Comparison of ENCODE assay signal across 8 cellular contexts in the genomic region with DNA sequence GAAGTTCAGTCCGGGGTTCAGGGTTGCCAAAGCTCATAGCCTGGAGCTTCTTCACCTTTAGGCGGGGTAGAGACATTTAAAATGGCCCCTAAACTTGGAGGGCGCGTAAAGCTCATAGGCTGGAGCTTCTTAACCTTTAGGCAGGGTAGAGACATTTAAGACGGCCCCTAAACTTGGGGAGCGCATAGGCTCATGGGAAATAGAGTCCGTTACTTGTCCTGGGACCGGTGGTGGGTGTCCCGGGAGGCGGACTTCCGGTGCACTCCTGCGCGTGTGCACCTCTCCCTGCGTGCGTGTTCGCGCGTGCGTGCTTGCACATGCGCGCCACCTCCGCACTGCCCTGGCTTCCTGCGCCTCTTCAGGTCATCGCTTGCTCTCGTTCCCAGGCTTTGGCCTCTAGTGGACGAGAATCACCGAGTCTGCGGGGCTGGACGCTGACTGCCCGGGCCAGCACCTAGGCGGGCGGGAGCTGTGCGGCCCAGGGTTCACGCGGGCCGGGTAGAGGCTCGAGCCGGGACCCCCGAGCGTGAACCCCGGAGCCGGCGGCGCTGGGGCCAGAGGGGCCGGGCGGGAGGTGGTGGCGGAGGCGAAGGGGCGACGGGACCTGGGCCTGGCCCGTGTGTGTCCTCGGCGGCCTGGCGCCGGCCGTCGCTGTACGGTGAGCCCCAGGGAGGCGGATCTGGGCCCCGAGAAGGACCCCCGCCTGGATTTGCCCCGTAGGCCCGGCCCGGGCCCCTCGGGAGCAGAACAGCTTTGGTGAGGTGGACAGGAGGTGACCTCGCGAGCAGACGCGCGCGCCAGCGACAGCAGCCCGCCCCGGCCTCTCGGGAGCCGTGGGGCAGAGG. TPM values are rescaled to one million over a fixed set of nuclear protein-coding genes. Genes with fewer than 3 reads are reported as not detected.
A peak's percentile ranks its signal among the peaks of the same experiment; 100 is the strongest.
DNase-seq lines count a peak whose midpoint lies in the region; ATAC-seq and TF ChIP-seq lines count a peak whose summit lies in the region.
"Not testable (repeated sequence)": the region's sequence is repeated elsewhere in the genome, so short reads cannot be mapped to it uniquely, and the experiment has no call there.

No MANE protein-coding gene starts in this region.

- ATAC-seq in GM19372 (IDR thresholded peaks at IDR 0.05; ENCODE audit: low read depth, unreplicated experiment) (peak; percentile 98), HG03521 (IDR thresholded peaks at IDR 0.05; ENCODE audit: unreplicated experiment) (peak; percentile 99), right lobe of liver (peak; percentile 99 to 100 (median 100))

- peak overlapping the region; percentile 53 to 93 (median 72) for H3K27ac ChIP-seq in right lobe of liver

- H3K27me3 ChIP-seq in right lobe of liver: not testable (repeated sequence)

- 0% methylated on average over 22 of the region's 76 CpGs for WGBS in right lobe of liver (ENCODE audit: insufficient coverage, low coverage, low lambda C conversion rate, missing lambda C conversion rate)

- H3K4me1 ChIP-seq in right lobe of liver: not testable (repeated sequence)

- peak; percentile 82 for TF ChIP-seq POLR2A in right lobe of liver (IDR thresholded peaks at IDR 0.05)

- TF ChIP-seq CTCF in right lobe of liver (IDR thresholded peaks at IDR 0.05): peak in 1 of 4 donors; percentile 15

- DNase-seq in CD1c-positive myeloid dendritic cell (ENCODE audit: extremely low spot score) (peak; percentile 97), NCI-H69 (lab: John Stamatoyannopoulos, UW) (peak; percentile 99), dermis microvascular lymphatic vessel endothelial cell (ENCODE audit: low read depth in 2 of 2) (peak; percentile 96 to 97), right lobe of liver (peak; percentile 95 to 98 (median 97))
- DNase-seq in activated CD4-positive, alpha-beta T cell treated with anti-CD3 and anti-CD28 coated beads, Interleukin-2, amount 50 U/mL, for 24 hours (ENCODE audit: low read depth in 1 of 2, low spot score in 1 of 2): peak; percentile 70 to 91
- DNase-seq in stimulated activated CD4-positive, alpha-beta T cell treated with anti-CD3 and anti-CD28 coated beads, Interleukin-4, amount 100 ng/mL, for 24 hours: peak; percentile 94

- intact Hi-C loops in right lobe of liver (cut with DNase I): not testable (repeated sequence)

- H3K4me3 ChIP-seq in right lobe of liver: peak overlapping the region; percentile 75 to 76 (median 75)

- not testable (repeated sequence) for H3K36me3 ChIP-seq in right lobe of liver

- H3K9me3 ChIP-seq in right lobe of liver: not testable (repeated sequence)

RNA-seq across cellular contexts. Expression of a gene that starts 7.5 kb away (rescaled TPM):
- total RNA-seq in dermis microvascular lymphatic vessel endothelial cell: not detected in 2 replicates
- total RNA-seq in right lobe of liver: not detected

RNA-seq across cellular contexts. Expression of a gene that starts 32.4 kb away (rescaled TPM):
- total RNA-seq in dermis microvascular lymphatic vessel endothelial cell (8.0 and 10.6 TPM in 2 replicates), right lobe of liver (1 to 10 TPM; 6.1 to 9.8 (median 8.9) TPM)

Comparison
In these comparisons a context has a peak if more than half of its experiments do, and no peak if none do; other contexts are left out.
1. Peak in every context shown above with its lines: DNase-seq, ATAC-seq, H3K4me3 ChIP-seq and H3K27ac ChIP-seq.